In the genomic region with DNA sequence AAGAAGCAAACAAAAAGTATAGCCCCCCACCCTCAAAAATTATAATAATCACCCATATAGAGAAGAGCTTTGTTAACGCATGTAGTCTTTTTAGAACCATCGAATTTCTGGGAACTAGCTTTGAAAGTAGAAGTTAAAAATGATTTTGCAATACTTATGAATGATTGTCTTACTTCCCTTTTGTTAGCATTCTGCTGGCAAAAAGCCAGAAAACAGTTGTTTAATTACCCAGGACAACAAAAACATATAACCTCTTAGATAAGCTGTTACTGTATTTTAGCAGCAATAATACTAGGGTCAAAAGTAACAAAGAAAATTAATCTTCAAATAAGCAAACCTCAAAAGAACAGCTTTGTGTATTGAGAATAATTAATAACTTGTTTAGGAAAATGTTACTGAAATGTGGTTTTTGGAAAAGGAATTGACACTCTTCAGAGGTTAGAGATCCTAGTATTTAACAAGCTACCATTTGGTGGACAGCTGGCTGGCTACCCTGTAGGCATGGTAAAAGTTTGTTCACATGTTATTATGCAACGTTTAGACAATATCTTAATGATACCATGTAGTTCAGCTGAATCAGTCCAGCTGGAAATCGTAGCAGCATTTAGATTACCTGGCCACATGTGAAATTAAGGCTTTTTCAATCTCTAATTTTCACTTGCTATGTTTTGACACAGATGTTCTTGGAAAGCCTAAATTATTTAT, we compare ENCODE assay signal across 26 cellular contexts. TPM values are rescaled to one million over a fixed set of nuclear protein-coding genes. Genes with fewer than 3 reads are reported as not detected.
DNase-seq lines count a peak whose midpoint lies in the region; ATAC-seq, FAIRE-seq and TF ChIP-seq lines count a peak whose summit lies in the region.
"Had no signal": no experiment of that assay in that cellular context is flagged by ENCODE, and none has a peak within 500 bp of the region (broad histone marks: within the 10 kb centered on the region; RNA-seq: fewer than 3 reads in every experiment).

No MANE protein-coding gene starts in this region.

- H3K79me2 ChIP-seq in K562 (ENCODE audit: control insufficient read depth, insufficient read depth, low read length) (no peaks in the 10 kb centered on the region), smooth muscle cell (ENCODE audit: low read depth) (no peaks in the 10 kb centered on the region)

- no peaks in the 10 kb centered on the region for H3K9me1 ChIP-seq in K562 (ENCODE audit: control insufficient read depth, insufficient read depth, low read length)

- H3K27ac ChIP-seq in HL-60 (replicated peaks) (no peak overlapping the region), K562 (ENCODE audit: extremely low read depth, low read depth, low read length) (no peak overlapping the region), smooth muscle cell (ENCODE audit: low read depth) (no peak overlapping the region), uterus (no peak overlapping the region)
- H3K27ac ChIP-seq: dorsolateral prefrontal cortex, KMS-11, suprapubic skin had no signal

- H3K4me2 ChIP-seq in K562 (ENCODE audit: insufficient read depth, low read length) = no peak overlapping the region
- H3K4me2 ChIP-seq in smooth muscle cell = no peak overlapping the region
- H3K4me2 ChIP-seq: KMS-11 had no signal

- 2% methylated on average over 4 of the region's 4 CpGs for WGBS in K562 (ENCODE audit: insufficient coverage, low coverage, missing lambda C conversion rate)
- WGBS in smooth muscle cell (ENCODE audit: low lambda C conversion rate) = 77% methylated on average over 4 of the region's 4 CpGs

- H3K9ac ChIP-seq in K562 (ENCODE audit: insufficient read depth in 1 of 2, low read depth in 2 of 2, low read length in 2 of 2) (no peak overlapping the region), smooth muscle cell (ENCODE audit: low read depth) (no peak overlapping the region)
- H3K9ac ChIP-seq: KMS-11 had no signal

- H3K9me3 ChIP-seq in K562 (replicated peaks; ENCODE audit: control insufficient read depth, insufficient read depth, low read depth, low read length) (no peaks in the 10 kb centered on the region), smooth muscle cell (replicated peaks; ENCODE audit: low read depth) (no peaks in the 10 kb centered on the region), uterus (no peaks in the 10 kb centered on the region)
- H3K9me3 ChIP-seq: suprapubic skin had no signal

- ATAC-seq in K562 (no peak), GM18873 (IDR thresholded peaks at IDR 0.05; ENCODE audit: low FRiP score, unreplicated experiment) (no peak), GM18867 (IDR thresholded peaks at IDR 0.05; ENCODE audit: unreplicated experiment) (no peak)
- ATAC-seq: activated CD4-positive, alpha-beta T cell treated with anti-CD3 and anti-CD28 coated beads for 36 hours; activated T-cell treated with anti-CD3 and anti-CD28 coated beads, Interleukin-2, amount 50 U/mL, for 4 hours; naive thymus-derived CD4-positive, alpha-beta T cell; sciatic nerve; T-cell had no signal

- BruUV-seq in K562 (replicated peaks; lab: Mats Ljungman, UMichigan) = no TSS peak

- peak; percentile 36 to 39 for DNase-seq in HL-60 (ENCODE audit: low read depth in 1 of 2, low spot score in 1 of 2)
- DNase-seq in NB4 (ENCODE audit: low read depth) = peak; percentile 60
- DNase-seq in K562 (ENCODE audit: extremely low read depth in 1 of 4, low spot score in 3 of 4) = no peak
- DNase-seq in smooth muscle cell (lab: John Stamatoyannopoulos, UW; ENCODE audit: unreplicated experiment) = no peak
- DNase-seq in uterus = no peak
- DNase-seq: activated CD4-positive, alpha-beta T cell treated with anti-CD3 and anti-CD28 coated beads for 36 hours; activated CD8-positive, alpha-beta memory T cell treated with anti-CD3 and anti-CD28 coated beads for 24 hours; activated naive CD4-positive, alpha-beta T cell treated with Interleukin-2 at 50 U/mL for 16 hours; activated T-cell treated with anti-CD3 and anti-CD28 coated beads, Interleukin-2, amount 50 U/mL, for 4 hours; CD4-positive, alpha-beta T cell; DMS 273 treated with DMSO at 0.1 percent for 48 hours; dorsolateral prefrontal cortex; H9; mesendoderm; naive thymus-derived CD4-positive, alpha-beta T cell; NCI-H1105 treated with DMSO at 0.1 percent for 48 hours; NCI-H2081 treated with DMSO at 0.1 percent for 48 hours; posterior cingulate gyrus; T-cell had no signal

- no peak overlapping the region for H3K4me3 ChIP-seq in HL-60 (replicated peaks; ENCODE audit: insufficient read depth, low read length)
- no peak overlapping the region for H3K4me3 ChIP-seq in NB4 (ENCODE audit: low read depth, low read length)
- H3K4me3 ChIP-seq in K562 = no peak overlapping the region
- H3K4me3 ChIP-seq in smooth muscle cell = peak overlapping the region; percentile 16
- no peak overlapping the region for H3K4me3 ChIP-seq in uterus
- H3K4me3 ChIP-seq: dorsolateral prefrontal cortex, suprapubic skin had no signal

- intact Hi-C loops in K562 (cut with micrococcal nuclease) (no loop called here), uterus (cut with DNase I; ENCODE audit: low total_unique reads) (no loop called here)

- no peak for FAIRE-seq in K562 (lab: Jason Lieb, UNC)
- FAIRE-seq: TTC549, urothelium cell line had no signal

- no peak for TF ChIP-seq EP300 in K562 (IDR thresholded peaks at IDR 0.05; ENCODE audit: low read length)

- H2AFZ ChIP-seq in K562 (ENCODE audit: low read depth, low read length) (no peak overlapping the region), smooth muscle cell (ENCODE audit: low read depth) (no peak overlapping the region)

- in situ Hi-C loops in K562 (cut with MboI) = no loop called here

- H3K4me1 ChIP-seq in K562 (replicated peaks in 1 of 2; ENCODE audit: control insufficient read depth in 2 of 2, insufficient read depth in 2 of 2, low read length in 2 of 2) (no peaks in the 10 kb centered on the region), smooth muscle cell (ENCODE audit: low read depth) (peaks cover 17% of the 10 kb centered on the region), uterus (peaks cover 0 to 4% of the 10 kb centered on the region in 2 donors)

- H3F3A ChIP-seq in smooth muscle cell (ENCODE audit: low read depth) = no peaks in the 10 kb centered on the region

- H4K20me1 ChIP-seq in K562 (replicated peaks; ENCODE audit: control insufficient read depth, insufficient read depth, low read length) = no peaks in the 10 kb centered on the region
- no peaks in the 10 kb centered on the region for H4K20me1 ChIP-seq in smooth muscle cell (ENCODE audit: low read depth)

- H3K36me3 ChIP-seq in K562 (ENCODE audit: control insufficient read depth, insufficient read depth, low read length) (no peaks in the 10 kb centered on the region), smooth muscle cell (ENCODE audit: low read depth) (no peaks in the 10 kb centered on the region), uterus (no peaks in the 10 kb centered on the region)
- H3K36me3 ChIP-seq: suprapubic skin had no signal

- H3K27me3 ChIP-seq in HL-60 (ENCODE audit: insufficient read depth, poor library complexity, severe bottlenecking) = peaks cover 31% of the 10 kb centered on the region
- H3K27me3 ChIP-seq in K562 (ENCODE audit: control insufficient read depth in 2 of 2, insufficient read depth in 2 of 2, low read length in 2 of 2) = no peaks in the 10 kb centered on the region
- H3K27me3 ChIP-seq in smooth muscle cell (ENCODE audit: low read depth) = peaks cover 62% of the 10 kb centered on the region
- peaks cover 0 to 8% of the 10 kb centered on the region in 2 donors for H3K27me3 ChIP-seq in uterus

- CTCF ChIA-PET in K562 (lab: Yijun Ruan, JAX; ENCODE audit: low intra/inter-chr PET ratio) = no interaction called here

- no peak for TF ChIP-seq RAD21 in K562 (CRISPR knock-in tag; conservative IDR thresholded peaks at IDR 0.05 in 1 of 2, IDR thresholded peaks at IDR 0.05 in 1 of 2)

- TF ChIP-seq CTCF in HL-60 (IDR thresholded peaks at IDR 0.05; ENCODE audit: insufficient read depth, low read length) = no peak
- TF ChIP-seq CTCF in NB4 (IDR thresholded peaks at IDR 0.05; ENCODE audit: low read depth, low read length) = no peak
- TF ChIP-seq CTCF in K562 (IDR thresholded peaks at IDR 0.05 in 2 of 3, conservative IDR thresholded peaks at IDR 0.05 in 1 of 3; ENCODE audit: insufficient read depth in 2 of 3, low read depth in 1 of 3, low read length in 3 of 3) = no peak
- no peak for TF ChIP-seq CTCF in smooth muscle cell (IDR thresholded peaks at IDR 0.05; ENCODE audit: borderline replicate concordance, insufficient read depth, poor library complexity, severe bottlenecking)
- no peak for TF ChIP-seq CTCF in uterus (IDR thresholded peaks at IDR 0.05)

- TF ChIP-seq POLR2A in NB4 (IDR thresholded peaks at IDR 0.05; ENCODE audit: extremely low read depth, insufficient read length) (no peak), K562 (conservative IDR thresholded peaks at IDR 0.05) (no peak), uterus (IDR thresholded peaks at IDR 0.05) (no peak)

- POLR2A ChIA-PET in K562 (lab: Yijun Ruan, JAX) = no interaction called here

TF ChIP-seq in K562, 482 proteins besides CTCF, POLR2A, EP300 and RAD21:
- TF ChIP-seq NFIC (IDR thresholded peaks at IDR 0.05) (peak; percentile 51), NFIX (CRISPR knock-in tag; IDR thresholded peaks at IDR 0.05; ENCODE audit: low read depth) (peak; percentile 17; the same call in 1 of the 2 replicates), ZNF124 (CRISPR knock-in tag; IDR thresholded peaks at IDR 0.05) (no peak)

RNA-seq across cellular contexts. Expression of gene FGF10, which starts 3.8 kb away (rescaled TPM):
- total RNA-seq in K562 (2011; cell fraction: chromatin; rRNA removed; ENCODE audit: low replicate concordance) = not detected in 2 replicates
- not detected in 2 replicates for total RNA-seq in K562 (2011; cell fraction: nucleolus; rRNA removed)
- not detected in 2 replicates for total RNA-seq in K562 (2011; cell fraction: nucleoplasm; rRNA removed)
- total RNA-seq in K562 (2014; rRNA removed) (not detected in 2 replicates), K562 (2014; rRNA removed; fragmentation: Illumina TruSeq; extraction: Trizol) (not detected in 2 replicates), K562 (2015; rRNA removed; fragmentation: Illumina TruSeq; extraction: Trizol) (not detected in 2 replicates), K562 (2021) (not detected in 2 replicates), smooth muscle cell (0.09 and 0.13 TPM in 2 replicates), uterus (10 to 100 TPM in 2 of 4 donors, 1 to 10 TPM in 1, under 1 TPM in 1; 0.77 to 11.5 (median 8.4) TPM)
- polyA plus RNA-seq in K562 (2011; rRNA removed) (not detected in 2 replicates), K562 (2014; fragmentation: Illumina TruSeq; extraction: Trizol) (not detected in 2 replicates), K562 (2014; fragmentation: Nextera tagmentation; extraction: Ambion mirVana) (not detected), K562 (2014; rRNA removed) (not detected in 2 replicates), smooth muscle cell (0.24 TPM in 1 of 2 replicates, not detected in the other)
- not detected in 2 replicates for polyA plus RNA-seq in K562 (2011; cell fraction: cytosol; rRNA removed)
- not detected in 2 replicates for polyA plus RNA-seq in K562 (2011; cell fraction: nucleus; rRNA removed)
- not detected in 2 replicates for polyA plus RNA-seq in K562 (2012)
- not detected in 2 replicates for polyA minus RNA-seq in K562 (2011; rRNA and poly(A)+ RNA removed)
- not detected in 2 replicates for polyA minus RNA-seq in K562 (2011; cell fraction: cytosol; rRNA and poly(A)+ RNA removed)
- not detected in 2 replicates for polyA minus RNA-seq in K562 (2011; cell fraction: nucleus; rRNA and poly(A)+ RNA removed)
- total RNA-seq: activated CD4-positive, alpha-beta T cell treated with anti-CD3 and anti-CD28 coated beads for 36 hours; activated T-cell treated with anti-CD3 and anti-CD28 coated beads, Interleukin-2, amount 50 U/mL, for 4 hours; CD4-positive, alpha-beta T cell; H9; naive thymus-derived CD4-positive, alpha-beta T cell; T-cell had no signal
- polyA plus RNA-seq: naive thymus-derived CD4-positive, alpha-beta T cell had no signal

Comparison
In these comparisons a context has a peak if more than half of its experiments do, and no peak if none do; other contexts are left out.
1. DNase-seq: peak in HL-60 (2 of 2) and NB4 (single experiment); none in K562 (0 of 4), smooth muscle cell (single experiment) and uterus (0 of 2).